24 cellular contexts compared by ENCODE assay signal in the genomic region with DNA sequence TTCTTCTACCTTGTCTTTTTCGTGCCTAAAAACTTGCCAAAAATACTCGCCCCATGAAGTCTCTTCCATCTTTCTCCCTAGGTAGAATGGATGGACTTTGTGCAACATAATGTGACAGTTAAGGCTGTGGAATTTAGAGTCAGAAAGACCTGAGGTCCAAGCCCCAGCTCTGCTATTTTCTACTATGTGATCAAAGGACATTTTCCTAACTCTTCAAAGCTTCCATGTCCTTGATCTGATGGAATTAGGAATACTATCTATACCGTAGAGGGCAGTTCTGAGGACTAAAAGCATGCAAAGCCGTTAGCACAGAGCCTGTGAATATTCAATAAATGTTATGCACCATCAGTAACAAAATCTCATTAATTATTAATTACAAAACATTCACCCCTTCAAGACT. TPM values are rescaled to one million over a fixed set of nuclear protein-coding genes. Genes with fewer than 3 reads are reported as not detected.
DNase-seq lines count a peak whose midpoint lies in the region; ATAC-seq and TF ChIP-seq lines count a peak whose summit lies in the region.
"Had no signal": no experiment of that assay in that cellular context is flagged by ENCODE, and none has a peak within 500 bp of the region (broad histone marks: within the 10 kb centered on the region; RNA-seq: fewer than 3 reads in every experiment).

No MANE protein-coding gene starts in this region.

- H3K4me3 Mint-ChIP-seq in activated naive CD4-positive, alpha-beta T cell treated with anti-CD3 and anti-CD28 coated beads, Interleukin-2, amount 50 U/mL, for 24 hours, result no peak overlapping the region
- no peak overlapping the region for H3K4me3 Mint-ChIP-seq in activated naive CD4-positive, alpha-beta T cell treated with anti-CD3 and anti-CD28 coated beads, Interleukin-2, amount 10 ng/mL, durations not matched to agents 7 days and 5 days
- H3K4me3 Mint-ChIP-seq in T-helper 17 cell (no peak overlapping the region), type B pancreatic cell (no peak overlapping the region)
- no peak overlapping the region for H3K4me3 Mint-ChIP-seq in activated CD4-positive, alpha-beta T cell treated with anti-CD3 and anti-CD28 coated beads, Interleukin-2, amount 10 ng/mL, durations not matched to agents 7 days and 5 days
- H3K4me3 Mint-ChIP-seq: IgD-negative memory B cell had no signal

- no peaks in the 10 kb centered on the region for H3K27me3 ChIP-seq in gastrocnemius medialis
- H3K27me3 ChIP-seq: BE2C, MG63, Peyer's patch had no signal

- no peak for ATAC-seq in T-helper 17 cell
- no peak for ATAC-seq in gastrocnemius medialis
- ATAC-seq: HCT116, Right ventricle myocardium inferior had no signal

- intact Hi-C loops in gastrocnemius medialis (cut with DNase I; ENCODE audit: low total_unique reads), result loop anchor here (5.0 kb wide), 2 partner anchors 191 to 301 kb away; a partner anchor contains a TSS

- H3K9me3 Mint-ChIP-seq in activated naive CD4-positive, alpha-beta T cell treated with anti-CD3 and anti-CD28 coated beads, Interleukin-2, amount 50 U/mL, for 24 hours, result no peaks in the 10 kb centered on the region
- no peaks in the 10 kb centered on the region for H3K9me3 Mint-ChIP-seq in activated naive CD4-positive, alpha-beta T cell treated with anti-CD3 and anti-CD28 coated beads, Interleukin-2, amount 10 ng/mL, durations not matched to agents 7 days and 5 days
- no peaks in the 10 kb centered on the region for H3K9me3 Mint-ChIP-seq in activated CD4-positive, alpha-beta T cell treated with anti-CD3 and anti-CD28 coated beads, Interleukin-2, amount 10 ng/mL, durations not matched to agents 7 days and 5 days
- no peaks in the 10 kb centered on the region for H3K9me3 Mint-ChIP-seq in type B pancreatic cell
- H3K9me3 Mint-ChIP-seq: CD4-positive, CD25-positive, alpha-beta regulatory T cell; IgD-negative memory B cell had no signal

- H3K9me3 ChIP-seq in T-helper 17 cell (ENCODE audit: control insufficient read depth, low read length, poor library complexity, severe bottlenecking) (no peaks in the 10 kb centered on the region), gastrocnemius medialis (no peaks in the 10 kb centered on the region)
- H3K9me3 ChIP-seq: BE2C, MG63, Peyer's patch had no signal

- POLR2A ChIA-PET in activated CD4-positive, alpha-beta T cell treated with anti-CD3 and anti-CD28 coated beads, Interleukin-2, amount 10 ng/mL, durations not matched to agents 7 days and 5 days (lab: Charles Lee), result no interaction called here

- no peak overlapping the region for H3K4me3 ChIP-seq in gastrocnemius medialis
- H3K4me3 ChIP-seq: MG63, Peyer's patch had no signal

- peak overlapping the region; percentile 88 to 92 (median 90) for H3K27ac ChIP-seq in gastrocnemius medialis

- H3K4me1 ChIP-seq in gastrocnemius medialis, result peaks cover 86 to 89% of the 10 kb centered on the region in 2 donors
- H3K4me1 ChIP-seq: BE2C had no signal

- no peak for DNase-seq in activated naive CD4-positive, alpha-beta T cell treated with anti-CD3 and anti-CD28 coated beads, Interleukin-2, amount 10 ng/mL, durations not matched to agents 7 days and 5 days
- no peak for DNase-seq in T-helper 17 cell
- DNase-seq in left kidney (ENCODE audit: low read depth, low spot score), result peak; percentile 11
- no peak for DNase-seq in gastrocnemius medialis
- no peak for DNase-seq in activated CD4-positive, alpha-beta T cell treated with anti-CD3 and anti-CD28 coated beads, Interleukin-2, amount 10 ng/mL, durations not matched to agents 7 days and 5 days
- no peak for DNase-seq in type B pancreatic cell (ENCODE audit: extremely low spot score, unreplicated experiment)
- DNase-seq in NCI-H187 (lab: John Stamatoyannopoulos, UW), result no peak
- DNase-seq: BE2C; CD4-positive, CD25-positive, alpha-beta regulatory T cell; DMS79; GOT3; Karpas-422; MG63; NCI-H1048; NCI-H1436; NCI-H2029; NCI-H2171 treated with DMSO at 0.1 percent for 48 hours; NCI-H446 treated with DMSO at 0.1 percent for 48 hours; NK-92 treated with Interleukin-12 subunit alpha and Interleukin-12 subunit beta, amount 100 ng/mL, for 24 hours; Peyer's patch had no signal

- H3K27me3 Mint-ChIP-seq in activated naive CD4-positive, alpha-beta T cell treated with anti-CD3 and anti-CD28 coated beads, Interleukin-2, amount 50 U/mL, for 24 hours, result no peaks in the 10 kb centered on the region
- H3K27me3 Mint-ChIP-seq in activated naive CD4-positive, alpha-beta T cell treated with anti-CD3 and anti-CD28 coated beads, Interleukin-2, amount 10 ng/mL, durations not matched to agents 7 days and 5 days, result no peaks in the 10 kb centered on the region
- H3K27me3 Mint-ChIP-seq in T-helper 17 cell (no peaks in the 10 kb centered on the region), type B pancreatic cell (no peaks in the 10 kb centered on the region)
- H3K27me3 Mint-ChIP-seq in activated CD4-positive, alpha-beta T cell treated with anti-CD3 and anti-CD28 coated beads, Interleukin-2, amount 10 ng/mL, durations not matched to agents 7 days and 5 days, result no peaks in the 10 kb centered on the region
- H3K27me3 Mint-ChIP-seq: CD4-positive, CD25-positive, alpha-beta regulatory T cell; IgD-negative memory B cell had no signal

- peaks cover 17% of the 10 kb centered on the region for H3K36me3 Mint-ChIP-seq in activated naive CD4-positive, alpha-beta T cell treated with anti-CD3 and anti-CD28 coated beads, Interleukin-2, amount 50 U/mL, for 24 hours
- peaks cover 42% of the 10 kb centered on the region for H3K36me3 Mint-ChIP-seq in activated naive CD4-positive, alpha-beta T cell treated with anti-CD3 and anti-CD28 coated beads, Interleukin-2, amount 10 ng/mL, durations not matched to agents 7 days and 5 days
- H3K36me3 Mint-ChIP-seq in T-helper 17 cell (ENCODE audit: low read depth) (peaks cover 11% of the 10 kb centered on the region), type B pancreatic cell (peaks cover 15% of the 10 kb centered on the region)
- peaks cover 56% of the 10 kb centered on the region for H3K36me3 Mint-ChIP-seq in activated CD4-positive, alpha-beta T cell treated with anti-CD3 and anti-CD28 coated beads, Interleukin-2, amount 10 ng/mL, durations not matched to agents 7 days and 5 days (ENCODE audit: low read depth)

- CTCF ChIA-PET in activated naive CD4-positive, alpha-beta T cell treated with anti-CD3 and anti-CD28 coated beads, Interleukin-2, amount 10 ng/mL, durations not matched to agents 7 days and 5 days (lab: Charles Lee), result interaction anchor here (1.1 kb wide), 1 partner anchor 17 kb away, joined by 4 read pairs; no protein-coding TSS in a partner anchor
- CTCF ChIA-PET in activated CD4-positive, alpha-beta T cell treated with anti-CD3 and anti-CD28 coated beads, Interleukin-2, amount 10 ng/mL, durations not matched to agents 7 days and 5 days (lab: Charles Lee), result no interaction called here

- TF ChIP-seq POLR2A in gastrocnemius medialis (IDR thresholded peaks at IDR 0.05), result no peak

- H3K36me3 ChIP-seq in gastrocnemius medialis, result no peaks in the 10 kb centered on the region
- H3K36me3 ChIP-seq: BE2C had no signal

- H3K27ac Mint-ChIP-seq in activated naive CD4-positive, alpha-beta T cell treated with anti-CD3 and anti-CD28 coated beads, Interleukin-2, amount 50 U/mL, for 24 hours, result peak overlapping the region; percentile 76
- no peak overlapping the region for H3K27ac Mint-ChIP-seq in activated naive CD4-positive, alpha-beta T cell treated with anti-CD3 and anti-CD28 coated beads, Interleukin-2, amount 10 ng/mL, durations not matched to agents 7 days and 5 days
- H3K27ac Mint-ChIP-seq in T-helper 17 cell, result peak overlapping the region; percentile 81
- H3K27ac Mint-ChIP-seq in activated CD4-positive, alpha-beta T cell treated with anti-CD3 and anti-CD28 coated beads, Interleukin-2, amount 10 ng/mL, durations not matched to agents 7 days and 5 days, result no peak overlapping the region
- no peak overlapping the region for H3K27ac Mint-ChIP-seq in type B pancreatic cell

- peaks cover 94% of the 10 kb centered on the region for H3K4me1 Mint-ChIP-seq in activated naive CD4-positive, alpha-beta T cell treated with anti-CD3 and anti-CD28 coated beads, Interleukin-2, amount 50 U/mL, for 24 hours
- H3K4me1 Mint-ChIP-seq in activated naive CD4-positive, alpha-beta T cell treated with anti-CD3 and anti-CD28 coated beads, Interleukin-2, amount 10 ng/mL, durations not matched to agents 7 days and 5 days, result peaks cover 43% of the 10 kb centered on the region
- H3K4me1 Mint-ChIP-seq in T-helper 17 cell, result peaks cover 57% of the 10 kb centered on the region
- H3K4me1 Mint-ChIP-seq in activated CD4-positive, alpha-beta T cell treated with anti-CD3 and anti-CD28 coated beads, Interleukin-2, amount 10 ng/mL, durations not matched to agents 7 days and 5 days, result peaks cover 59% of the 10 kb centered on the region
- peaks cover 41% of the 10 kb centered on the region for H3K4me1 Mint-ChIP-seq in type B pancreatic cell (ENCODE audit: unreplicated experiment)

- in situ Hi-C loops in gastrocnemius medialis (cut with MboI; ENCODE audit: low sequenced_read_pairs in 4 of 4), result loop anchor here in 1 of 4 donors (25.0 kb wide), 1 partner anchor 449 kb away; no protein-coding TSS in a partner anchor

- TF ChIP-seq CTCF in gastrocnemius medialis (IDR thresholded peaks at IDR 0.05 in 4 of 5, conservative IDR thresholded peaks at IDR 0.05 in 1 of 5), result no peak
- no peak for TF ChIP-seq CTCF in type B pancreatic cell (conservative IDR thresholded peaks at IDR 0.05)

RNA-seq across cellular contexts. Expression of a gene that starts 15.2 kb away (rescaled TPM):
- total RNA-seq in T-helper 17 cell (10 to 100 TPM; 26.4 TPM), gastrocnemius medialis (10 to 100 TPM; 50.5 to 77.0 (median 65.3) TPM), type B pancreatic cell (ENCODE audit: low replicate concordance) (45.3 and 46.1 TPM in 2 replicates)
- total RNA-seq in activated CD4-positive, alpha-beta T cell treated with anti-CD3 and anti-CD28 coated beads, Interleukin-2, amount 10 ng/mL, durations not matched to agents 7 days and 5 days, result 10 to 100 TPM; 43.0 to 46.9 TPM

RNA-seq across cellular contexts. Expression of a gene that starts 24.4 kb away (rescaled TPM):
- total RNA-seq in T-helper 17 cell (under 1 TPM; 0.23 to 0.75 TPM), gastrocnemius medialis (under 1 TPM in 3 of 4 donors, not detected in 1; 0.07 to 0.83 (median 0.51) TPM), type B pancreatic cell (ENCODE audit: low replicate concordance) (1.7 and 5.0 TPM in 2 replicates)
- total RNA-seq in activated CD4-positive, alpha-beta T cell treated with anti-CD3 and anti-CD28 coated beads, Interleukin-2, amount 10 ng/mL, durations not matched to agents 7 days and 5 days, result under 1 TPM; 0.60 to 0.69 TPM
- total RNA-seq: CD4-positive, CD25-positive, alpha-beta regulatory T cell had no signal

Comparison
In these comparisons a context has a peak if more than half of its experiments do, and no peak if none do; other contexts are left out.
1. H3K27ac Mint-ChIP-seq: peak in activated naive CD4-positive, alpha-beta T cell treated with anti-CD3 and anti-CD28 coated beads, Interleukin-2, amount 50 U/mL, for 24 hours (single experiment) and T-helper 17 cell (single experiment); none in activated naive CD4-positive, alpha-beta T cell treated with anti-CD3 and anti-CD28 coated beads, Interleukin-2, amount 10 ng/mL, durations not matched to agents 7 days and 5 days (single experiment), activated CD4-positive, alpha-beta T cell treated with anti-CD3 and anti-CD28 coated beads, Interleukin-2, amount 10 ng/mL, durations not matched to agents 7 days and 5 days (single experiment) and type B pancreatic cell (single experiment).